Comparison of ENCODE assay signal across 1 cellular context in the genomic region with DNA sequence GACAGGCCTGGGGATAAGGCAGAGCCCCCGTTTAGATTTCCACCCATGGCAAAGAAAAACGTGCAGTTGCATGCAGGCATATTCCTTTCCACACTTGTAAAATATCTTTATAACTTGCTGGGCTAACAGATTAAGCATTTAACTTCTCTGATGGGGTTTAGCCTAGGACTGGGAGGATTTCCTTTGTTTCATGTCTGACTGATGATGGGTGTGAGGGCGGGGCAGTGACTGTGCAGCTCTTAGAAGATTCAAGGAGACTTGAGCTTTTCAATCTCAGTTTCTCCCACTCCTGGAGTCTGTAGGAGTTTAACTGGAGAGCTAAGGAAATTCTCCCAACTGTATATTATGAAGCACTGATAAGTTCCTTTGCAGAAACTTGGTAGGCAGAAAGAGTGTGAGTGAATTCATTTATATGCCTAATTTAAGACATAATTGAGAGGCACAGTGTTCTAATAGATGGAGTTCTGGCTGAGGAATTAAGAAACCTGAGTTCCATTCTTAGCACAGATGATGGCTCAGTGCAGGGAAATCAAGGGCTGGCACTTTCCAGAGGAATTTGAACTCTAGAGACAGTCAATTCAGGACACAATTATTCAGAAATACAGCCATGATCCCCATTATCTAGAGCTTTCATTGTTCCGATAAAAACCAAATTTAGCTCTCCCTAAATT.
TF ChIP-seq lines count a peak whose summit lies in the region.

No MANE protein-coding gene starts in this region.

TF ChIP-seq in GM23338, 12 proteins besides CTCF, POLR2A, EP300 and RAD21 (continued from another document):
- TF ChIP-seq, protein P1, sequence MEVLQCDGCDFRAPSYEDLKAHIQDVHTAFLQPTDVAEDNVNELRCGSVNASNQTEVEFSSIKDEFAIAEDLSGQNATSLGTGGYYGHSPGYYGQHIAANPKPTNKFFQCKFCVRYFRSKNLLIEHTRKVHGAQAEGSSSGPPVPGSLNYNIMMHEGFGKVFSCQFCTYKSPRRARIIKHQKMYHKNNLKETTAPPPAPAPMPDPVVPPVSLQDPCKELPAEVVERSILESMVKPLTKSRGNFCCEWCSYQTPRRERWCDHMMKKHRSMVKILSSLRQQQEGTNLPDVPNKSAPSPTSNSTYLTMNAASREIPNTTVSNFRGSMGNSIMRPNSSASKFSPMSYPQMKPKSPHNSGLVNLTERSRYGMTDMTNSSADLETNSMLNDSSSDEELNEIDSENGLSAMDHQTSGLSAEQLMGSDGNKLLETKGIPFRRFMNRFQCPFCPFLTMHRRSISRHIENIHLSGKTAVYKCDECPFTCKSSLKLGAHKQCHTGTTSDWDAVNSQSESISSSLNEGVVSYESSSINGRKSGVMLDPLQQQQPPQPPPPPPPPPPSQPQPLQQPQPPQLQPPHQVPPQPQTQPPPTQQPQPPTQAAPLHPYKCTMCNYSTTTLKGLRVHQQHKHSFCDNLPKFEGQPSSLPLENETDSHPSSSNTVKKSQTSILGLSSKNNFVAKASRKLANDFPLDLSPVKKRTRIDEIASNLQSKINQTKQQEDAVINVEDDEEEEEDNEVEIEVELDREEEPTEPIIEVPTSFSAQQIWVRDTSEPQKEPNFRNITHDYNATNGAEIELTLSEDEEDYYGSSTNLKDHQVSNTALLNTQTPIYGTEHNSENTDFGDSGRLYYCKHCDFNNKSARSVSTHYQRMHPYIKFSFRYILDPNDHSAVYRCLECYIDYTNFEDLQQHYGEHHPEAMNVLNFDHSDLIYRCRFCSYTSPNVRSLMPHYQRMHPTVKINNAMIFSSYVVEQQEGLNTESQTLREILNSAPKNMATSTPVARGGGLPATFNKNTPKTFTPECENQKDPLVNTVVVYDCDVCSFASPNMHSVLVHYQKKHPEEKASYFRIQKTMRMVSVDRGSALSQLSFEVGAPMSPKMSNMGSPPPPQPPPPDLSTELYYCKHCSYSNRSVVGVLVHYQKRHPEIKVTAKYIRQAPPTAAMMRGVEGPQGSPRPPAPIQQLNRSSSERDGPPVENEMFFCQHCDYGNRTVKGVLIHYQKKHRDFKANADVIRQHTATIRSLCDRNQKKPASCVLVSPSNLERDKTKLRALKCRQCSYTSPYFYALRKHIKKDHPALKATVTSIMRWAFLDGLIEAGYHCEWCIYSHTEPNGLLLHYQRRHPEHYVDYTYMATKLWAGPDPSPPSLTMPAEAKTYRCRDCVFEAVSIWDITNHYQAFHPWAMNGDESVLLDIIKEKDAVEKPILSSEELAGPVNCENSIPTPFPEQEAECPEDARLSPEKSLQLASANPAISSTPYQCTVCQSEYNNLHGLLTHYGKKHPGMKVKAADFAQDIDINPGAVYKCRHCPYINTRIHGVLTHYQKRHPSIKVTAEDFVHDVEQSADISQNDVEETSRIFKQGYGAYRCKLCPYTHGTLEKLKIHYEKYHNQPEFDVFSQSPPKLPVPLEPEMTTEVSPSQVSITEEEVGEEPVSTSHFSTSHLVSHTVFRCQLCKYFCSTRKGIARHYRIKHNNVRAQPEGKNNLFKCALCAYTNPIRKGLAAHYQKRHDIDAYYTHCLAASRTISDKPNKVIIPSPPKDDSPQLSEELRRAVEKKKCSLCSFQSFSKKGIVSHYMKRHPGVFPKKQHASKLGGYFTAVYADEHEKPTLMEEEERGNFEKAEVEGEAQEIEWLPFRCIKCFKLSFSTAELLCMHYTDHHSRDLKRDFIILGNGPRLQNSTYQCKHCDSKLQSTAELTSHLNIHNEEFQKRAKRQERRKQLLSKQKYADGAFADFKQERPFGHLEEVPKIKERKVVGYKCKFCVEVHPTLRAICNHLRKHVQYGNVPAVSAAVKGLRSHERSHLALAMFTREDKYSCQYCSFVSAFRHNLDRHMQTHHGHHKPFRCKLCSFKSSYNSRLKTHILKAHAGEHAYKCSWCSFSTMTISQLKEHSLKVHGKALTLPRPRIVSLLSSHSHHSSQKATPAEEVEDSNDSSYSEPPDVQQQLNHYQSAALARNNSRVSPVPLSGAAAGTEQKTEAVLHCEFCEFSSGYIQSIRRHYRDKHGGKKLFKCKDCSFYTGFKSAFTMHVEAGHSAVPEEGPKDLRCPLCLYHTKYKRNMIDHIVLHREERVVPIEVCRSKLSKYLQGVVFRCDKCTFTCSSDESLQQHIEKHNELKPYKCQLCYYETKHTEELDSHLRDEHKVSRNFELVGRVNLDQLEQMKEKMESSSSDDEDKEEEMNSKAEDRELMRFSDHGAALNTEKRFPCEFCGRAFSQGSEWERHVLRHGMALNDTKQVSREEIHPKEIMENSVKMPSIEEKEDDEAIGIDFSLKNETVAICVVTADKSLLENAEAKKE (CRISPR knock-in tag; IDR thresholded peaks at IDR 0.05): no peak
- no peak for TF ChIP-seq JUNB (IDR thresholded peaks at IDR 0.05; ENCODE audit: unreplicated experiment)
- TF ChIP-seq, protein P2, sequence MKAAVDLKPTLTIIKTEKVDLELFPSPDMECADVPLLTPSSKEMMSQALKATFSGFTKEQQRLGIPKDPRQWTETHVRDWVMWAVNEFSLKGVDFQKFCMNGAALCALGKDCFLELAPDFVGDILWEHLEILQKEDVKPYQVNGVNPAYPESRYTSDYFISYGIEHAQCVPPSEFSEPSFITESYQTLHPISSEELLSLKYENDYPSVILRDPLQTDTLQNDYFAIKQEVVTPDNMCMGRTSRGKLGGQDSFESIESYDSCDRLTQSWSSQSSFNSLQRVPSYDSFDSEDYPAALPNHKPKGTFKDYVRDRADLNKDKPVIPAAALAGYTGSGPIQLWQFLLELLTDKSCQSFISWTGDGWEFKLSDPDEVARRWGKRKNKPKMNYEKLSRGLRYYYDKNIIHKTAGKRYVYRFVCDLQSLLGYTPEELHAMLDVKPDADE (IDR thresholded peaks at IDR 0.05): no peak
- TF ChIP-seq, protein P3, sequence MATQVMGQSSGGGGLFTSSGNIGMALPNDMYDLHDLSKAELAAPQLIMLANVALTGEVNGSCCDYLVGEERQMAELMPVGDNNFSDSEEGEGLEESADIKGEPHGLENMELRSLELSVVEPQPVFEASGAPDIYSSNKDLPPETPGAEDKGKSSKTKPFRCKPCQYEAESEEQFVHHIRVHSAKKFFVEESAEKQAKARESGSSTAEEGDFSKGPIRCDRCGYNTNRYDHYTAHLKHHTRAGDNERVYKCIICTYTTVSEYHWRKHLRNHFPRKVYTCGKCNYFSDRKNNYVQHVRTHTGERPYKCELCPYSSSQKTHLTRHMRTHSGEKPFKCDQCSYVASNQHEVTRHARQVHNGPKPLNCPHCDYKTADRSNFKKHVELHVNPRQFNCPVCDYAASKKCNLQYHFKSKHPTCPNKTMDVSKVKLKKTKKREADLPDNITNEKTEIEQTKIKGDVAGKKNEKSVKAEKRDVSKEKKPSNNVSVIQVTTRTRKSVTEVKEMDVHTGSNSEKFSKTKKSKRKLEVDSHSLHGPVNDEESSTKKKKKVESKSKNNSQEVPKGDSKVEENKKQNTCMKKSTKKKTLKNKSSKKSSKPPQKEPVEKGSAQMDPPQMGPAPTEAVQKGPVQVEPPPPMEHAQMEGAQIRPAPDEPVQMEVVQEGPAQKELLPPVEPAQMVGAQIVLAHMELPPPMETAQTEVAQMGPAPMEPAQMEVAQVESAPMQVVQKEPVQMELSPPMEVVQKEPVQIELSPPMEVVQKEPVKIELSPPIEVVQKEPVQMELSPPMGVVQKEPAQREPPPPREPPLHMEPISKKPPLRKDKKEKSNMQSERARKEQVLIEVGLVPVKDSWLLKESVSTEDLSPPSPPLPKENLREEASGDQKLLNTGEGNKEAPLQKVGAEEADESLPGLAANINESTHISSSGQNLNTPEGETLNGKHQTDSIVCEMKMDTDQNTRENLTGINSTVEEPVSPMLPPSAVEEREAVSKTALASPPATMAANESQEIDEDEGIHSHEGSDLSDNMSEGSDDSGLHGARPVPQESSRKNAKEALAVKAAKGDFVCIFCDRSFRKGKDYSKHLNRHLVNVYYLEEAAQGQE (IDR thresholded peaks at IDR 0.05; ENCODE audit: unreplicated experiment): no peak
- TF ChIP-seq STAT1 (IDR thresholded peaks at IDR 0.05; ENCODE audit: unreplicated experiment): no peak
- TF ChIP-seq EZH2 (IDR thresholded peaks at IDR 0.05; ENCODE audit: low read depth, unreplicated experiment): no peak
- no peak for TF ChIP-seq CREB1 (CRISPR knock-in tag; IDR thresholded peaks at IDR 0.05; ENCODE audit: low read depth)
- no peak for TF ChIP-seq POLR2AphosphoS5 (IDR thresholded peaks at IDR 0.05; ENCODE audit: low read depth)
- TF ChIP-seq NANOG (IDR thresholded peaks at IDR 0.05; ENCODE audit: borderline replicate concordance): no peak
- TF ChIP-seq EZH2phosphoT487 (IDR thresholded peaks at IDR 0.05; ENCODE audit: unreplicated experiment): no peak
